ENCODE assay signal across 2 cellular contexts in genomic region chr16:71188956-71189712, GRCh38.
TF ChIP-seq lines count a peak whose summit lies in the region.

No MANE protein-coding gene starts in this region.

TF ChIP-seq in A549, 52 proteins besides CTCF, POLR2A, EP300 and RAD21:
- TF ChIP-seq KDM5A (IDR thresholded peaks at IDR 0.05) (no peak), MAFK (IDR thresholded peaks at IDR 0.05; ENCODE audit: partially characterized antibody) (peak; percentile 22)

TF ChIP-seq in K562, 482 proteins besides CTCF, POLR2A, EP300 and RAD21:
- TF ChIP-seq C11orf30 (IDR thresholded peaks at IDR 0.05; ENCODE audit: low read depth) (peak; percentile 34), MYNN (IDR thresholded peaks at IDR 0.05) (no peak), MYNN (CRISPR knock-in tag; IDR thresholded peaks at IDR 0.05) (no peak), YY1 (IDR thresholded peaks at IDR 0.05; ENCODE audit: borderline replicate concordance in 1 of 3, control insufficient read depth in 1 of 3, extremely low read depth in 1 of 3, insufficient read depth in 3 of 3, insufficient read length in 1 of 3, insufficient replicate concordance in 2 of 3, low read depth in 1 of 3, low read length in 2 of 3) (no peak), POLR2G (IDR thresholded peaks at IDR 0.05; ENCODE audit: low read depth, low read length) (no peak), BHLHE40 (IDR thresholded peaks at IDR 0.05; ENCODE audit: low read length) (no peak), ZNF408 (CRISPR knock-in tag; IDR thresholded peaks at IDR 0.05; ENCODE audit: low read depth) (no peak), ZNF212 (CRISPR knock-in tag; IDR thresholded peaks at IDR 0.05) (no peak), HINFP (tag; conservative IDR thresholded peaks at IDR 0.05; ENCODE audit: low read depth) (no peak), ZNF184 (CRISPR knock-in tag; IDR thresholded peaks at IDR 0.05) (no peak), ZNF316 (IDR thresholded peaks at IDR 0.05) (peak; percentile 59)
- TF ChIP-seq, protein P1, sequence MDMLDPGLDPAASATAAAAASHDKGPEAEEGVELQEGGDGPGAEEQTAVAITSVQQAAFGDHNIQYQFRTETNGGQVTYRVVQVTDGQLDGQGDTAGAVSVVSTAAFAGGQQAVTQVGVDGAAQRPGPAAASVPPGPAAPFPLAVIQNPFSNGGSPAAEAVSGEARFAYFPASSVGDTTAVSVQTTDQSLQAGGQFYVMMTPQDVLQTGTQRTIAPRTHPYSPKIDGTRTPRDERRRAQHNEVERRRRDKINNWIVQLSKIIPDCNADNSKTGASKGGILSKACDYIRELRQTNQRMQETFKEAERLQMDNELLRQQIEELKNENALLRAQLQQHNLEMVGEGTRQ (CRISPR knock-in tag; IDR thresholded peaks at IDR 0.05) = no peak
